ENCODE assay signal across 1 cellular context in the genomic region with DNA sequence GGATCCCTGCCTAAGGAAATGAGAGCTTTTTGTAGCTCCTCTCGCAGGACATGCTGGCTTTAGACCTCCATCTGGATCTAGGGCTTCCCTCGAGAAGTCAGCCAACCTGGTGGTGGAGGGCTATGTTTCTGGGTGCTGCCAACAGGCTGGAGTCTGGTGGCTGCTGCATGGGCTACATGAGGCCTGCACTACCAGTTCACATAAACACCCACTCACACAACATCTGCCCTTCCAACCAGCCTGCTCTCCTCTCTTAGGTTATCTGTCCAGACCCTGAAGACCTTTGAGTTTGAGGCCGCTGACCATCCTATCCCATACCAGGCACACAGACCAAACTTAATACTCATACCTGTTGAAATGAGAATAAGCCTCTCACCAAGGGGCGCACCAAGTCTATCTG.
TF ChIP-seq lines count a peak whose summit lies in the region.

No MANE protein-coding gene starts in this region.

TF ChIP-seq in H1, 55 proteins besides CTCF, POLR2A, EP300 and RAD21:
- TF ChIP-seq YY1 (IDR thresholded peaks at IDR 0.05; ENCODE audit: low read depth, low read length) (no peak), SP2 (IDR thresholded peaks at IDR 0.05; ENCODE audit: low read length) (no peak), POLR2AphosphoS5 (IDR thresholded peaks at IDR 0.05; ENCODE audit: low read depth, low read length) (no peak), ZNF274 (IDR thresholded peaks at IDR 0.05; ENCODE audit: borderline replicate concordance, extremely low read depth, low read length) (no peak), KDM5A (IDR thresholded peaks at IDR 0.05; ENCODE audit: low read length) (no peak), SAP30 (IDR thresholded peaks at IDR 0.05; ENCODE audit: insufficient read depth, insufficient replicate concordance, low read length) (no peak), NANOG (IDR thresholded peaks at IDR 0.05; ENCODE audit: insufficient read depth, low read depth, low read length, poor library complexity, severe bottlenecking) (no peak), HDAC2 (IDR thresholded peaks at IDR 0.05; ENCODE audit: borderline replicate concordance in 1 of 2, low read depth in 2 of 2, low read length in 2 of 2) (no peak)
